In the genomic region with DNA sequence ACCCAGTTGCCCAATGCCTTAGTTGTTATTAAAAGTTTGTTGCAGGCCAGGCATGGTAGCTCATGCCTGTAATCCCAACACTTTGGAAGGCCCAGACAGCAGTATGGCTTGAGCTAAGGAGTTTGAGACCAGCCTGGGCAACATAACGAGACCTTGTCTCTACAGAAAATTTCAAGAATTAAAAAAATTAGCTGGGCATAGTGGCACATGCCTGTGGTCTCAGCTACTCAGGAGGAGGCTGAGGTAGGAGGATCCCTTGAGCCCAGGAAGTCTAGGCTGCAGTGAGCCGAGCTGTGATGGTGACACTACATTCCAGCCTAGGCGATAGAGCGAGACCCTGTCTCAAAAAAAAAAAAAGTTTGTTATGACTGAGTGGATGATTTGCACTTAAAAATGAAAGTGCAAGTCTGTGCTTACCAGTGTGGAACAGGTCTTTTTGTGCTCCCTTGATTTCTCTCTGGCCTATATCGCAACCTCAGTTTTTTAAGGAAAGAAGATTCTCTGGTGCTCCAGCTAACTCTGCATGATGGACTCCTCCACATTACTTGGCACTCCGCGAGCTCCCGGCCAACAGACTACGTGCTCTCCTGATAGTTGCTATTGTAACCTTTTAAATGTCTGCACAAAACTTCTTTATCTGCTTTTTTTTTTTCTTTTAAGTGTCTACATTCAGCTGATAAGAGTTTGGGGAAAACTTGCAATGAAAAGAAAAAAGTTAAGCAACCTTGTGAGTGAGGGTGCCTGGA, we compare ENCODE assay signal across 14 cellular contexts. TPM values are rescaled to one million over a fixed set of nuclear protein-coding genes. Genes with fewer than 3 reads are reported as not detected.
DNase-seq lines count a peak whose midpoint lies in the region; ATAC-seq lines count a peak whose summit lies in the region.
"Had no signal": no experiment of that assay in that cellular context is flagged by ENCODE, and none has a peak within 500 bp of the region (broad histone marks: within the 10 kb centered on the region; RNA-seq: fewer than 3 reads in every experiment).

No MANE protein-coding gene starts in this region.

- peaks cover 6 to 22% (median 16%) of the 10 kb centered on the region in 3 donors for H3K4me1 Mint-ChIP-seq in naive B cell

- peak; percentile 72 for ATAC-seq in GM18868 (IDR thresholded peaks at IDR 0.05; ENCODE audit: unreplicated experiment)
- peak; percentile 77 for ATAC-seq in HG02642 (IDR thresholded peaks at IDR 0.05; ENCODE audit: poor library complexity, unreplicated experiment)
- ATAC-seq in HG03565 (IDR thresholded peaks at IDR 0.05; ENCODE audit: unreplicated experiment): peak; percentile 60
- ATAC-seq in naive B cell (ENCODE audit: low read depth in 2 of 2): peak; percentile 79 to 86
- no peak for ATAC-seq in HG02588 (IDR thresholded peaks at IDR 0.05; ENCODE audit: unreplicated experiment)
- ATAC-seq: naive thymus-derived CD4-positive, alpha-beta T cell; right lobe of liver had no signal

- H3K27ac Mint-ChIP-seq in naive B cell: peak overlapping the region in 4 of 6 donors; percentile 53 to 62 (median 57)
- H3K27ac Mint-ChIP-seq: activated naive CD8-positive, alpha-beta T cell; CD4-positive, alpha-beta T cell; naive thymus-derived CD4-positive, alpha-beta T cell had no signal

- no peaks in the 10 kb centered on the region for H3K9me3 Mint-ChIP-seq in naive B cell
- H3K9me3 Mint-ChIP-seq: CD4-positive, alpha-beta T cell; naive thymus-derived CD4-positive, alpha-beta T cell had no signal

- peak overlapping the region in 1 of 8 donors; percentile 54 for H3K4me3 Mint-ChIP-seq in naive B cell
- H3K4me3 Mint-ChIP-seq: activated naive CD8-positive, alpha-beta T cell; CD4-positive, alpha-beta T cell; naive thymus-derived CD4-positive, alpha-beta T cell had no signal

- DNase-seq in naive B cell: peak; percentile 13
- no peak for DNase-seq in NCI-H2081 (lab: John Stamatoyannopoulos, UW)
- no peak for DNase-seq in NCI-H526 (lab: John Stamatoyannopoulos, UW)
- no peak for DNase-seq in NCI-H2029 (lab: John Stamatoyannopoulos, UW)
- DNase-seq: CD4-positive, alpha-beta T cell; MG63; naive thymus-derived CD4-positive, alpha-beta T cell; right lobe of liver; substantia nigra had no signal

- no peaks in the 10 kb centered on the region for H3K36me3 Mint-ChIP-seq in naive B cell

- no peaks in the 10 kb centered on the region for H3K27me3 Mint-ChIP-seq in naive B cell
- H3K27me3 Mint-ChIP-seq: activated naive CD8-positive, alpha-beta T cell; CD4-positive, alpha-beta T cell; naive thymus-derived CD4-positive, alpha-beta T cell had no signal

RNA-seq across cellular contexts. Expression of a gene that starts 22.1 kb away (rescaled TPM):
- 1 to 10 TPM in 5 of 6 donors, under 1 TPM in 1; 0.80 to 4.8 (median 3.4) TPM for polyA plus RNA-seq in naive B cell (ENCODE audit: low read depth in 6 of 6)

RNA-seq across cellular contexts. Expression of a gene that starts 27.7 kb away (rescaled TPM):
- polyA plus RNA-seq in naive B cell (ENCODE audit: low read depth in 6 of 6): 1 to 10 TPM; 2.3 to 6.3 (median 3.8) TPM

RNA-seq across cellular contexts. Expression of a gene that starts 35.9 kb away (rescaled TPM):
- polyA plus RNA-seq in naive B cell (ENCODE audit: low read depth in 6 of 6): 1 to 10 TPM in 3 of 6 donors, under 1 TPM in 2, not detected in 1; 0.54 to 3.3 (median 1.5) TPM
